ENCODE assay signal across 15 cellular contexts in genomic region chr6:113364781-113365545, GRCh38.
DNase-seq lines count a peak whose midpoint lies in the region; ATAC-seq and TF ChIP-seq lines count a peak whose summit lies in the region.
"Had no signal": no experiment of that assay in that cellular context is flagged by ENCODE, and none has a peak within 500 bp of the region (broad histone marks: within the 10 kb centered on the region; RNA-seq: fewer than 3 reads in every experiment).

No MANE protein-coding gene starts in this region.

- no peaks in the 10 kb centered on the region for H3K36me3 Mint-ChIP-seq in GM23338 (ENCODE audit: low read depth)
- peaks cover 24% of the 10 kb centered on the region for H3K36me3 Mint-ChIP-seq in osteocyte (ENCODE audit: unreplicated experiment)

- H2AFZ ChIP-seq in GM23338 = peak overlapping the region; percentile 53; the same call in 1 of the 2 replicates

- TF ChIP-seq CTCF in GM23338 (conservative IDR thresholded peaks at IDR 0.05; ENCODE audit: low read depth in 2 of 2) (no peak), osteocyte (IDR thresholded peaks at IDR 0.05) (no peak)

- no peak overlapping the region for H3K27ac ChIP-seq in GM23338 (ENCODE audit: low read depth)
- H3K27ac ChIP-seq: right atrium auricular region had no signal

- no peak overlapping the region for H3K4me3 Mint-ChIP-seq in GM23338
- H3K4me3 Mint-ChIP-seq in osteocyte (ENCODE audit: unreplicated experiment) = no peak overlapping the region
- H3K4me3 Mint-ChIP-seq: activated naive CD4-positive, alpha-beta T cell treated with anti-CD3 and anti-CD28 coated beads for 36 hours; nephron had no signal

- H3K4me1 Mint-ChIP-seq in GM23338 = peaks cover 38% of the 10 kb centered on the region
- H3K4me1 Mint-ChIP-seq in osteocyte (ENCODE audit: unreplicated experiment) = peaks cover 69% of the 10 kb centered on the region

- ATAC-seq in GM23338 (no peak), Right ventricle myocardium superior (ENCODE audit: poor library complexity) (no peak)
- ATAC-seq: K562 had no signal

- H3F3A ChIP-seq in GM23338 (replicated peaks; ENCODE audit: low read depth) = no peaks in the 10 kb centered on the region

- no peaks in the 10 kb centered on the region for H4K20me1 ChIP-seq in GM23338 (replicated peaks; ENCODE audit: insufficient read depth)

- H3K27me3 Mint-ChIP-seq in GM23338 (ENCODE audit: insufficient read depth, low read depth, poor library complexity) = no peaks in the 10 kb centered on the region
- H3K27me3 Mint-ChIP-seq in osteocyte (ENCODE audit: unreplicated experiment) = no peaks in the 10 kb centered on the region

- no peaks in the 10 kb centered on the region for H3K79me2 ChIP-seq in GM23338 (replicated peaks; ENCODE audit: insufficient read depth)

- H3K9me2 ChIP-seq in GM23338 (ENCODE audit: insufficient read depth) = no peaks in the 10 kb centered on the region

- H3K4me2 ChIP-seq in GM23338 = no peak overlapping the region

- no peaks in the 10 kb centered on the region for H3K9me3 Mint-ChIP-seq in GM23338
- no peaks in the 10 kb centered on the region for H3K9me3 Mint-ChIP-seq in osteocyte (ENCODE audit: unreplicated experiment)
- H3K9me3 Mint-ChIP-seq: activated naive CD4-positive, alpha-beta T cell treated with anti-CD3 and anti-CD28 coated beads for 36 hours; nephron had no signal

- peaks cover 37% of the 10 kb centered on the region for H3K4me1 ChIP-seq in GM23338 (ENCODE audit: insufficient read depth)
- H3K4me1 ChIP-seq: right atrium auricular region had no signal

- H3K27ac Mint-ChIP-seq in GM23338 (no peak overlapping the region), osteocyte (ENCODE audit: unreplicated experiment) (peak overlapping the region; percentile 86)
- H3K27ac Mint-ChIP-seq: activated naive CD4-positive, alpha-beta T cell treated with anti-CD3 and anti-CD28 coated beads for 36 hours; nephron had no signal

- DNase-seq in GM23338 (ENCODE audit: low spot score) (no peak), RPMI7951 (ENCODE audit: low read depth) (peak; percentile 83), fibroblast of peridontal ligament (ENCODE audit: extremely low read depth) (peak; percentile 64), osteocyte (ENCODE audit: extremely low spot score, unreplicated experiment) (no peak), Right ventricle myocardium superior (no peak)
- no peak for DNase-seq in stimulated activated CD4-positive, alpha-beta T cell treated with anti-CD3 and anti-CD28 coated beads, Interleukin-4, amount 100 ng/mL, for 24 hours
- no peak for DNase-seq in stimulated activated CD8-positive, alpha-beta memory T cell treated with anti-CD3 and anti-CD28 coated beads, Interleukin-4, amount 100 ng/mL, for 48 hours
- DNase-seq: activated CD4-positive, alpha-beta T cell treated with anti-CD3 and anti-CD28 coated beads for 4 hours; activated naive CD4-positive, alpha-beta T cell treated with anti-CD3 and anti-CD28 coated beads for 36 hours; NCI-H1092 treated with DMSO at 0.1 percent for 48 hours; stimulated activated CD4-positive, alpha-beta T cell treated with anti-CD3 and anti-CD28 coated beads, Interleukin-2, amount 100 ng/mL, for 24 hours; T1000 had no signal

- no peaks in the 10 kb centered on the region for H3K27me3 ChIP-seq in GM23338 (ENCODE audit: insufficient read depth)
- H3K27me3 ChIP-seq: right atrium auricular region had no signal

- intact Hi-C loops in Right ventricle myocardium superior (cut with DNase I) = no loop called here

- H3K4me3 ChIP-seq in GM23338 = no peak overlapping the region
- H3K4me3 ChIP-seq: K562, right atrium auricular region had no signal

- no peaks in the 10 kb centered on the region; the same call in 1 of the 2 replicates for H3K36me3 ChIP-seq in GM23338 (ENCODE audit: insufficient read depth)
- H3K36me3 ChIP-seq: right atrium auricular region had no signal

TF ChIP-seq in GM23338, 12 proteins besides CTCF, POLR2A, EP300 and RAD21:
- no peak for TF ChIP-seq POLR2AphosphoS5 (IDR thresholded peaks at IDR 0.05; ENCODE audit: low read depth)

Comparison
In these comparisons a context has a peak if more than half of its experiments do, and no peak if none do; other contexts are left out.
1. DNase-seq: peak in RPMI7951 (single experiment) and fibroblast of peridontal ligament (single experiment); none in GM23338 (single experiment), osteocyte (single experiment), stimulated activated CD4-positive, alpha-beta T cell treated with anti-CD3 and anti-CD28 coated beads, Interleukin-4, amount 100 ng/mL, for 24 hours (single experiment), Right ventricle myocardium superior (single experiment) and stimulated activated CD8-positive, alpha-beta memory T cell treated with anti-CD3 and anti-CD28 coated beads, Interleukin-4, amount 100 ng/mL, for 48 hours (single experiment).